In the genomic region with DNA sequence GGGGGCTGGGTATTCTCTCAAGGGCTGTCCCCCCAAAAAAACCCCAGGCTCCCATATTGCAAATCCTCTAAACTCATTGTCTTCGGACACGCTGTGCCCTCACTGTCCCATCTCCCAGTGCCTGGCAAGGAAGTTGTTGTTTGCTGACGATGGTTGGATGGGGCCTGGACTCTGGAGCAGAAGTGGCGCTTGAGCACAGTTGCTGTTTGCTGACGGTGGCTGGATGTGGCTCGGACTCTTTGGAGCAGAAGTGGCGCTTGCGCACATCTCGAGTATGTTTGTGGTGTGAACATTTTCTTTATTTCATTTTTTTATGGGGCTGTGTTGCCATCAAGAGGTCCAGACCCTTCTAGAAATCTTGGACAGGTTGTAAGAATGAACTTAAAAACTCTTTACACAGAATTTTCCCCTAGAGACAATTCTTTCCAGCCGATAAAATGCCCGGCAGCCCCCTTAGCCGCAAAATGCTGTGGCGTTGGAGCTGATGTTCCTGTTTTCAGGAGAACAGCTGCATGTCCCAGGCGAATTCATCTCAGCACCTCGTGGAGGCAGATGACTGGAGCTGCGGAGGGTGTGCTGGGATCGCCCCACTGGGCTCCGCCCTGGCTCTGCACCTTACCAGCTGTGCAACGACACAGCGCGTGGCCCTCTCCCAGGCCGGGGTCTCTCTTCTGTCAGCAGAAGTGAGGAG, we compare ENCODE assay signal across 1 cellular context.
TF ChIP-seq lines count a peak whose summit lies in the region.

No MANE protein-coding gene starts in this region.

TF ChIP-seq in GM23338, 12 proteins besides CTCF, POLR2A, EP300 and RAD21 (continued from another document):
- TF ChIP-seq, protein P1, sequence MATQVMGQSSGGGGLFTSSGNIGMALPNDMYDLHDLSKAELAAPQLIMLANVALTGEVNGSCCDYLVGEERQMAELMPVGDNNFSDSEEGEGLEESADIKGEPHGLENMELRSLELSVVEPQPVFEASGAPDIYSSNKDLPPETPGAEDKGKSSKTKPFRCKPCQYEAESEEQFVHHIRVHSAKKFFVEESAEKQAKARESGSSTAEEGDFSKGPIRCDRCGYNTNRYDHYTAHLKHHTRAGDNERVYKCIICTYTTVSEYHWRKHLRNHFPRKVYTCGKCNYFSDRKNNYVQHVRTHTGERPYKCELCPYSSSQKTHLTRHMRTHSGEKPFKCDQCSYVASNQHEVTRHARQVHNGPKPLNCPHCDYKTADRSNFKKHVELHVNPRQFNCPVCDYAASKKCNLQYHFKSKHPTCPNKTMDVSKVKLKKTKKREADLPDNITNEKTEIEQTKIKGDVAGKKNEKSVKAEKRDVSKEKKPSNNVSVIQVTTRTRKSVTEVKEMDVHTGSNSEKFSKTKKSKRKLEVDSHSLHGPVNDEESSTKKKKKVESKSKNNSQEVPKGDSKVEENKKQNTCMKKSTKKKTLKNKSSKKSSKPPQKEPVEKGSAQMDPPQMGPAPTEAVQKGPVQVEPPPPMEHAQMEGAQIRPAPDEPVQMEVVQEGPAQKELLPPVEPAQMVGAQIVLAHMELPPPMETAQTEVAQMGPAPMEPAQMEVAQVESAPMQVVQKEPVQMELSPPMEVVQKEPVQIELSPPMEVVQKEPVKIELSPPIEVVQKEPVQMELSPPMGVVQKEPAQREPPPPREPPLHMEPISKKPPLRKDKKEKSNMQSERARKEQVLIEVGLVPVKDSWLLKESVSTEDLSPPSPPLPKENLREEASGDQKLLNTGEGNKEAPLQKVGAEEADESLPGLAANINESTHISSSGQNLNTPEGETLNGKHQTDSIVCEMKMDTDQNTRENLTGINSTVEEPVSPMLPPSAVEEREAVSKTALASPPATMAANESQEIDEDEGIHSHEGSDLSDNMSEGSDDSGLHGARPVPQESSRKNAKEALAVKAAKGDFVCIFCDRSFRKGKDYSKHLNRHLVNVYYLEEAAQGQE (IDR thresholded peaks at IDR 0.05; ENCODE audit: unreplicated experiment), result no peak
- TF ChIP-seq ZNF114 (CRISPR knock-in tag; IDR thresholded peaks at IDR 0.05) (no peak), POLR2AphosphoS5 (IDR thresholded peaks at IDR 0.05; ENCODE audit: low read depth) (no peak)
